Comparison of ENCODE assay signal across 1 cellular context in the genomic region with DNA sequence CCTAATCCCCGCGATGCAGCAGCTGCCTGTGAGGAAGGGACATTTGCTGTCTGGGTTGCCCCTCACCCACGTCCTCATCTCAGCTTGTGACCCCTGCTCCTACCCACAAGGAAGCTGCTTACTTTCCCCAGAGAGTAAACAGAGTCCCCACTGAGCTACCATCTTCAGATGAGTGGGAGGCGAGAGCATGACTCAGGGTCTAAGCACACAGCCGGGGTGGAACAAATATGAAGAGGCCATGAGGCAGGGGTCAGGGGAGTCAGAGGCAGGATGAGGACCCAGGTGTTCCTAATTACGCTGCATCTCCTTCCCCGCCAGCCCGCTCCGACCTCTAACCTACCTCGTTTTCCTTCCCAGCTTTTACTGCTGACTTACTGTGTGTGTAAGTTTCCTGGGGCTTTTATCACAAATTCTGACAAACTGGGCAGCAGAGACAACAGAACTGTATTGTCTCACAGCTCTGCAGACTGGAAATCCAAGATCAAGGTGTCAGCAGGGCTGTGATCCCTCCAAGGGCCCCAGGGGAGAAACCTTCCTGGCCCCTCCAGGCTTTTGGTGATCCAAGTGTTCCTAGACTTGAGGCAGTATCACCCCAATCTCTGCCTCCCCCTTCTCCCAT.
TF ChIP-seq lines count a peak whose summit lies in the region.

No MANE protein-coding gene starts in this region.

TF ChIP-seq in HCT116, 20 proteins besides CTCF, POLR2A, EP300 and RAD21 (continued from another document):
- TF ChIP-seq EGR1 (IDR thresholded peaks at IDR 0.05; ENCODE audit: low read depth): peak; percentile 87
